1 cellular context compared by ENCODE assay signal in the genomic region with DNA sequence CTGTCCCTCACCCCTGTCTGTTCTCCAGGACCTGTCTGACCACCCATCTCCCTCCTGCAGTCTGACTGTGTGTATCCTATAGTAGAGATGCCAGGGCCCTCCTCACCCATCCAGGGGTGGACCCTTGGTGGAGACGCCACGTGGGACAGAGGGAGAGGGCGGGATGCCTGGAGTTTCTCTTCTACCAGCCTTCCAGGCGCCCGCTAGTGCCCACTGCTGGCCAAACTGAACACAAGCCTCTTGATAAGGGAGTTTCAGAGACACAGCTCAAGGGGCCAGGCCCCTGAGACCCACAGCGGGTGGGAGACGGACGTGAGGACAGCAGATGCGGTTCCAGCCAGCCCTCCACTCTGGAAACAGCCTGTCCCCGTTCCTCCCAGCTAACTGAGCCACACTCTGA.
TF ChIP-seq lines count a peak whose summit lies in the region.

No MANE protein-coding gene starts in this region.

TF ChIP-seq in SK-N-SH, 30 proteins besides CTCF, POLR2A, EP300 and RAD21 (continued from another document):
- TF ChIP-seq, protein P1, sequence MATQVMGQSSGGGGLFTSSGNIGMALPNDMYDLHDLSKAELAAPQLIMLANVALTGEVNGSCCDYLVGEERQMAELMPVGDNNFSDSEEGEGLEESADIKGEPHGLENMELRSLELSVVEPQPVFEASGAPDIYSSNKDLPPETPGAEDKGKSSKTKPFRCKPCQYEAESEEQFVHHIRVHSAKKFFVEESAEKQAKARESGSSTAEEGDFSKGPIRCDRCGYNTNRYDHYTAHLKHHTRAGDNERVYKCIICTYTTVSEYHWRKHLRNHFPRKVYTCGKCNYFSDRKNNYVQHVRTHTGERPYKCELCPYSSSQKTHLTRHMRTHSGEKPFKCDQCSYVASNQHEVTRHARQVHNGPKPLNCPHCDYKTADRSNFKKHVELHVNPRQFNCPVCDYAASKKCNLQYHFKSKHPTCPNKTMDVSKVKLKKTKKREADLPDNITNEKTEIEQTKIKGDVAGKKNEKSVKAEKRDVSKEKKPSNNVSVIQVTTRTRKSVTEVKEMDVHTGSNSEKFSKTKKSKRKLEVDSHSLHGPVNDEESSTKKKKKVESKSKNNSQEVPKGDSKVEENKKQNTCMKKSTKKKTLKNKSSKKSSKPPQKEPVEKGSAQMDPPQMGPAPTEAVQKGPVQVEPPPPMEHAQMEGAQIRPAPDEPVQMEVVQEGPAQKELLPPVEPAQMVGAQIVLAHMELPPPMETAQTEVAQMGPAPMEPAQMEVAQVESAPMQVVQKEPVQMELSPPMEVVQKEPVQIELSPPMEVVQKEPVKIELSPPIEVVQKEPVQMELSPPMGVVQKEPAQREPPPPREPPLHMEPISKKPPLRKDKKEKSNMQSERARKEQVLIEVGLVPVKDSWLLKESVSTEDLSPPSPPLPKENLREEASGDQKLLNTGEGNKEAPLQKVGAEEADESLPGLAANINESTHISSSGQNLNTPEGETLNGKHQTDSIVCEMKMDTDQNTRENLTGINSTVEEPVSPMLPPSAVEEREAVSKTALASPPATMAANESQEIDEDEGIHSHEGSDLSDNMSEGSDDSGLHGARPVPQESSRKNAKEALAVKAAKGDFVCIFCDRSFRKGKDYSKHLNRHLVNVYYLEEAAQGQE (IDR thresholded peaks at IDR 0.05; ENCODE audit: low read depth, low read length) = no peak
- TF ChIP-seq FOXJ3 (CRISPR knock-in tag; IDR thresholded peaks at IDR 0.05) = no peak
- no peak for TF ChIP-seq RXRA (IDR thresholded peaks at IDR 0.05; ENCODE audit: borderline replicate concordance, low read depth)
- TF ChIP-seq, protein P2, sequence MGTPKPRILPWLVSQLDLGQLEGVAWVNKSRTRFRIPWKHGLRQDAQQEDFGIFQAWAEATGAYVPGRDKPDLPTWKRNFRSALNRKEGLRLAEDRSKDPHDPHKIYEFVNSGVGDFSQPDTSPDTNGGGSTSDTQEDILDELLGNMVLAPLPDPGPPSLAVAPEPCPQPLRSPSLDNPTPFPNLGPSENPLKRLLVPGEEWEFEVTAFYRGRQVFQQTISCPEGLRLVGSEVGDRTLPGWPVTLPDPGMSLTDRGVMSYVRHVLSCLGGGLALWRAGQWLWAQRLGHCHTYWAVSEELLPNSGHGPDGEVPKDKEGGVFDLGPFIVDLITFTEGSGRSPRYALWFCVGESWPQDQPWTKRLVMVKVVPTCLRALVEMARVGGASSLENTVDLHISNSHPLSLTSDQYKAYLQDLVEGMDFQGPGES (IDR thresholded peaks at IDR 0.05; ENCODE audit: low read depth, low read length) = no peak
